29 cellular contexts compared by ENCODE assay signal in genomic region chr17:16875662-16876061, GRCh38.
"Had no signal": no experiment of that assay in that cellular context is flagged by ENCODE, and none has a peak within 500 bp of the region (broad histone marks: within the 10 kb centered on the region; RNA-seq: fewer than 3 reads in every experiment).

No MANE protein-coding gene starts in this region.

- ATAC-seq: activated CD8-positive, alpha-beta memory T cell treated with anti-CD3 and anti-CD28 coated beads, Interleukin-2, amount 10 ng/mL, durations not matched to agents 7 days and 5 days; body of pancreas; Panc1; T-helper 17 cell had no signal

- H3K4me3 ChIP-seq: body of pancreas, SJCRH30 had no signal

- H3K4me1 ChIP-seq: body of pancreas, SJCRH30 had no signal

- H3K9me3 Mint-ChIP-seq: activated B cell treated with CpG ODN at 0.5 μM for 24 hours; activated CD4-positive, alpha-beta T cell treated with anti-CD3 and anti-CD28 coated beads, Interleukin-2, amount 10 ng/mL, durations not matched to agents 24 days and 14 days; activated T-cell treated with anti-CD3 and anti-CD28 coated beads, Interleukin-2, amount 50 U/mL, for 24 hours; activated T-helper 1 cell treated with anti-CD3 and anti-CD28 coated beads, Interleukin-12 subunit alpha, Interleukin-12 subunit beta, Interleukin-2, Interleukin-4 antibody, amounts not matched to agents 30 ng/mL and 10 ng/mL and 1 ng/mL, durations not matched to agents 14 hours and 24 hours and 36 hours had no signal

- H3K27me3 ChIP-seq: body of pancreas had no signal

- H3K36me3 ChIP-seq: SJCRH30 had no signal

- H3K4me3 Mint-ChIP-seq: activated B cell treated with CpG ODN at 0.5 μM for 24 hours; activated CD4-positive, alpha-beta T cell treated with anti-CD3 and anti-CD28 coated beads, Interleukin-2, amount 10 ng/mL, durations not matched to agents 24 days and 14 days; activated CD8-positive, alpha-beta memory T cell treated with anti-CD3 and anti-CD28 coated beads, Interleukin-2, amount 10 ng/mL, durations not matched to agents 7 days and 5 days; activated naive CD4-positive, alpha-beta T cell treated with anti-CD3 and anti-CD28 coated beads, Interleukin-2, amount 50 U/mL, for 24 hours; activated T-cell treated with anti-CD3 and anti-CD28 coated beads, Interleukin-2, amount 50 U/mL, for 24 hours; activated T-helper 1 cell treated with anti-CD3 and anti-CD28 coated beads, Interleukin-12 subunit alpha, Interleukin-12 subunit beta, Interleukin-2, Interleukin-4 antibody, amounts not matched to agents 30 ng/mL and 10 ng/mL and 1 ng/mL, durations not matched to agents 14 hours and 24 hours and 36 hours; T-helper 17 cell had no signal

- H3K27me3 Mint-ChIP-seq: activated CD8-positive, alpha-beta memory T cell treated with anti-CD3 and anti-CD28 coated beads, Interleukin-2, amount 10 ng/mL, durations not matched to agents 7 days and 5 days; activated naive CD4-positive, alpha-beta T cell treated with anti-CD3 and anti-CD28 coated beads, Interleukin-2, amount 50 U/mL, for 24 hours; activated T-cell treated with anti-CD3 and anti-CD28 coated beads, Interleukin-2, amount 50 U/mL, for 24 hours; T-helper 17 cell had no signal

- H3K36me3 Mint-ChIP-seq: activated CD8-positive, alpha-beta memory T cell treated with anti-CD3 and anti-CD28 coated beads, Interleukin-2, amount 10 ng/mL, durations not matched to agents 7 days and 5 days; activated naive CD4-positive, alpha-beta T cell treated with anti-CD3 and anti-CD28 coated beads, Interleukin-2, amount 50 U/mL, for 24 hours had no signal

- H3K27ac Mint-ChIP-seq: activated B cell treated with CpG ODN at 0.5 μM for 24 hours; activated CD4-positive, alpha-beta T cell treated with anti-CD3 and anti-CD28 coated beads, Interleukin-2, amount 10 ng/mL, durations not matched to agents 24 days and 14 days; activated CD8-positive, alpha-beta memory T cell treated with anti-CD3 and anti-CD28 coated beads, Interleukin-2, amount 10 ng/mL, durations not matched to agents 7 days and 5 days; activated naive CD4-positive, alpha-beta T cell treated with anti-CD3 and anti-CD28 coated beads, Interleukin-2, amount 50 U/mL, for 24 hours; activated T-cell treated with anti-CD3 and anti-CD28 coated beads, Interleukin-2, amount 50 U/mL, for 24 hours; activated T-helper 1 cell treated with anti-CD3 and anti-CD28 coated beads, Interleukin-12 subunit alpha, Interleukin-12 subunit beta, Interleukin-2, Interleukin-4 antibody, amounts not matched to agents 30 ng/mL and 10 ng/mL and 1 ng/mL, durations not matched to agents 14 hours and 24 hours and 36 hours; T-helper 17 cell had no signal

- H3K9me3 ChIP-seq: body of pancreas had no signal

- H3K27ac ChIP-seq: body of pancreas, SJCRH30 had no signal

- H3K4me1 Mint-ChIP-seq: activated B cell treated with CpG ODN at 0.5 μM for 24 hours; activated CD4-positive, alpha-beta T cell treated with anti-CD3 and anti-CD28 coated beads, Interleukin-2, amount 10 ng/mL, durations not matched to agents 24 days and 14 days; activated CD8-positive, alpha-beta memory T cell treated with anti-CD3 and anti-CD28 coated beads, Interleukin-2, amount 10 ng/mL, durations not matched to agents 7 days and 5 days; activated naive CD4-positive, alpha-beta T cell treated with anti-CD3 and anti-CD28 coated beads, Interleukin-2, amount 50 U/mL, for 24 hours; T-helper 17 cell had no signal

- DNase-seq: activated B cell treated with CpG ODN at 0.5 μM for 24 hours; activated CD4-positive, alpha-beta T cell treated with anti-CD3 and anti-CD28 coated beads for 1 hour; activated CD4-positive, alpha-beta T cell treated with anti-CD3 and anti-CD28 coated beads, Interleukin-2, amount 10 ng/mL, durations not matched to agents 24 days and 14 days; activated CD4-positive, alpha-beta T cell treated with anti-CD3 and anti-CD28 coated beads, Interleukin-2, amount 50 U/mL, for 48 hours; activated CD8-positive, alpha-beta memory T cell treated with anti-CD3 and anti-CD28 coated beads, Interleukin-2, amount 10 ng/mL, durations not matched to agents 7 days and 5 days; activated effector memory CD4-positive, alpha-beta T cell treated with Interleukin-2 at 50 U/mL for 16 hours; activated naive CD4-positive, alpha-beta T cell; activated T-cell treated with anti-CD3 and anti-CD28 coated beads, Interleukin-2, amount 50 U/mL, for 24 hours; aorta; Kasumi-1; KBM-7; NCI-H1048; NCI-H146; NCI-H187 treated with DMSO at 0.1 percent for 48 hours; NCI-H2081 treated with DMSO at 0.1 percent for 48 hours; NCI-H2227 treated with DMSO at 0.1 percent for 48 hours; NCI-H446 treated with DMSO at 0.1 percent for 48 hours; NCI-H524 treated with DMSO at 0.1 percent for 48 hours; NCI-H748 treated with DMSO at 0.1 percent for 48 hours; OCI-M1; Right ventricle myocardium superior; RPMI8226; SJCRH30; T-helper 17 cell; T1000 had no signal
